Comparison of ENCODE assay signal across 16 cellular contexts in the genomic region with DNA sequence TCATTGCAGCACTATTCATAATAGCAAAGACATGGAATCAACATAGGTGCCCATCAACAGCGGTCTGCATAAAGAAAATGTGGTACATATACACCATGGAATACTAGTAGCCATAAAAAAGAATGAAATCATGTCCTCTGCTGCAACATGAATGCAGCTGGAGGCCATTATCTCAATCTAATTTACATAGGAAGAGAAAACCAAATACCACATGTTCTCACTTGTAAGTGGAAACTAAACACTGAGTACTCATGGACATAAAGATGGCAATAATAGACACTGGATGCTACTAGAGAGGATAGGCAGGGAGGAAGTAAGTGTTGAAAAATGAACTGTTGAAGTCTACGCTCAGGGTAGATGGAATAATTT.
DNase-seq lines count a peak whose midpoint lies in the region; ATAC-seq and TF ChIP-seq lines count a peak whose summit lies in the region.
"Had no signal": no experiment of that assay in that cellular context is flagged by ENCODE, and none has a peak within 500 bp of the region (broad histone marks: within the 10 kb centered on the region; RNA-seq: fewer than 3 reads in every experiment).

No MANE protein-coding gene starts in this region.

- no peak for TF ChIP-seq POLR2A in tibial nerve (IDR thresholded peaks at IDR 0.05)

- 65% methylated on average over 2 of the region's 2 CpGs for WGBS in smooth muscle cell (ENCODE audit: low lambda C conversion rate)
- 55 to 91% methylated on average over 2 of the region's 2 CpGs for WGBS in tibial nerve, 2 donors

- ATAC-seq in GM21360 (IDR thresholded peaks at IDR 0.05; ENCODE audit: unreplicated experiment), result no peak
- ATAC-seq: activated naive CD8-positive, alpha-beta T cell treated with anti-CD3 and anti-CD28 coated beads, Interleukin-2, amount 50 U/mL, for 24 hours; lower lobe of right lung had no signal

- no peaks in the 10 kb centered on the region for H4K20me1 ChIP-seq in KMS-11 (ENCODE audit: insufficient read depth)
- no peaks in the 10 kb centered on the region for H4K20me1 ChIP-seq in smooth muscle cell (ENCODE audit: low read depth)

- H3K4me1 ChIP-seq in KMS-11 (ENCODE audit: low read depth, poor library complexity, severe bottlenecking), result peaks cover 38% of the 10 kb centered on the region
- no peaks in the 10 kb centered on the region for H3K4me1 ChIP-seq in smooth muscle cell (ENCODE audit: low read depth)
- H3K4me1 ChIP-seq in tibial nerve, result no peaks in the 10 kb centered on the region
- peaks cover 8% of the 10 kb centered on the region for H3K4me1 ChIP-seq in BE2C
- H3K4me1 ChIP-seq: lower lobe of right lung, right atrium auricular region had no signal

- peak overlapping the region; percentile 39; the same call in 1 of the 2 replicates for H2AFZ ChIP-seq in KMS-11 (ENCODE audit: low read depth)
- no peak overlapping the region for H2AFZ ChIP-seq in smooth muscle cell (ENCODE audit: low read depth)

- H3K4me3 ChIP-seq in KMS-11 (IDR thresholded peaks at IDR 0.05; ENCODE audit: insufficient read depth, low read depth, low read length), result no peak overlapping the region
- H3K4me3 ChIP-seq in epithelial cell of esophagus (ENCODE audit: low read length), result no peak overlapping the region
- no peak overlapping the region for H3K4me3 ChIP-seq in smooth muscle cell
- H3K4me3 ChIP-seq in tibial nerve, result no peak overlapping the region
- H3K4me3 ChIP-seq in BE2C (ENCODE audit: low read depth, low read length), result no peak overlapping the region
- H3K4me3 ChIP-seq: lower lobe of right lung, right atrium auricular region had no signal

- no peak for TF ChIP-seq EP300 in tibial nerve (IDR thresholded peaks at IDR 0.05)

- H3K4me2 ChIP-seq in KMS-11 (peak overlapping the region; percentile 78), smooth muscle cell (peak overlapping the region; percentile 11)

- peak; percentile 82 for DNase-seq in NOMO-1 treated with DMSO at 0.1 percent for 48 hours (lab: John Stamatoyannopoulos, UW; ENCODE audit: unreplicated experiment)
- peak; percentile 81 for DNase-seq in epithelial cell of esophagus (ENCODE audit: low read depth)
- DNase-seq in smooth muscle cell (lab: John Stamatoyannopoulos, UW; ENCODE audit: unreplicated experiment), result no peak
- no peak for DNase-seq in tibial nerve (ENCODE audit: low spot score in 2 of 2)
- DNase-seq in BE2C, result no peak
- DNase-seq: activated CD4-positive, alpha-beta memory T cell treated with anti-CD3 and anti-CD28 coated beads, Interleukin-2, amount 10 ng/mL, durations not matched to agents 7 days and 5 days; activated naive CD8-positive, alpha-beta T cell treated with anti-CD3 and anti-CD28 coated beads, Interleukin-2, amount 50 U/mL, for 24 hours; caudate nucleus; effector memory CD4-positive, alpha-beta T cell; lower lobe of right lung; NCI-H2081 treated with DMSO at 0.1 percent for 48 hours; stimulated activated CD4-positive, alpha-beta T cell treated with anti-CD3 and anti-CD28 coated beads, Interleukin-2, amount 100 ng/mL, for 24 hours had no signal

- H3K36me3 ChIP-seq in KMS-11 (ENCODE audit: insufficient read depth), result no peaks in the 10 kb centered on the region
- H3K36me3 ChIP-seq in smooth muscle cell (ENCODE audit: low read depth), result no peaks in the 10 kb centered on the region
- H3K36me3 ChIP-seq in tibial nerve, result no peaks in the 10 kb centered on the region
- H3K36me3 ChIP-seq in BE2C, result no peaks in the 10 kb centered on the region
- H3K36me3 ChIP-seq: lower lobe of right lung, right atrium auricular region had no signal

- no peaks in the 10 kb centered on the region for H3K9me3 ChIP-seq in smooth muscle cell (replicated peaks; ENCODE audit: low read depth)
- peaks cover 0 to 4% (median 0%) of the 10 kb centered on the region in 4 donors for H3K9me3 ChIP-seq in tibial nerve
- no peaks in the 10 kb centered on the region for H3K9me3 ChIP-seq in BE2C
- H3K9me3 ChIP-seq: lower lobe of right lung, right atrium auricular region had no signal

- no peak overlapping the region for H3K9ac ChIP-seq in KMS-11
- H3K9ac ChIP-seq in smooth muscle cell (ENCODE audit: low read depth), result no peak overlapping the region

- no peaks in the 10 kb centered on the region for H3K79me2 ChIP-seq in KMS-11 (ENCODE audit: insufficient read depth, low read depth)
- H3K79me2 ChIP-seq in smooth muscle cell (ENCODE audit: low read depth), result no peaks in the 10 kb centered on the region

- TF ChIP-seq CTCF in KMS-11 (conservative IDR thresholded peaks at IDR 0.05; ENCODE audit: low read depth, low read length) (no peak), epithelial cell of esophagus (IDR thresholded peaks at IDR 0.05; ENCODE audit: insufficient read depth, low read depth, low read length, missing control alignments) (no peak), smooth muscle cell (IDR thresholded peaks at IDR 0.05; ENCODE audit: borderline replicate concordance, insufficient read depth, poor library complexity, severe bottlenecking) (no peak), tibial nerve (IDR thresholded peaks at IDR 0.05) (no peak), BE2C (IDR thresholded peaks at IDR 0.05; ENCODE audit: low read depth, low read length) (no peak)

- H3K27ac ChIP-seq in KMS-11 (peak overlapping the region; percentile 65), smooth muscle cell (ENCODE audit: low read depth) (peak overlapping the region; percentile 61), tibial nerve (no peak overlapping the region)
- H3K27ac ChIP-seq: lower lobe of right lung, right atrium auricular region, VCaP had no signal

- peaks cover 10% of the 10 kb centered on the region for H3F3A ChIP-seq in smooth muscle cell (ENCODE audit: low read depth)

- H3K27me3 ChIP-seq in KMS-11 (ENCODE audit: insufficient read depth, low read depth) (no peaks in the 10 kb centered on the region), smooth muscle cell (ENCODE audit: low read depth) (no peaks in the 10 kb centered on the region), tibial nerve (no peaks in the 10 kb centered on the region), BE2C (no peaks in the 10 kb centered on the region)
- H3K27me3 ChIP-seq: right atrium auricular region had no signal

Comparison
In these comparisons a context has a peak if more than half of its experiments do, and no peak if none do; other contexts are left out.
1. H3K27ac ChIP-seq: peak in KMS-11 (single experiment) and smooth muscle cell (single experiment); none in tibial nerve (0 of 4).
2. DNase-seq: peak in NOMO-1 treated with DMSO at 0.1 percent for 48 hours (single experiment) and epithelial cell of esophagus (single experiment); none in smooth muscle cell (single experiment), tibial nerve (0 of 2) and BE2C (single experiment).